In the genomic region with DNA sequence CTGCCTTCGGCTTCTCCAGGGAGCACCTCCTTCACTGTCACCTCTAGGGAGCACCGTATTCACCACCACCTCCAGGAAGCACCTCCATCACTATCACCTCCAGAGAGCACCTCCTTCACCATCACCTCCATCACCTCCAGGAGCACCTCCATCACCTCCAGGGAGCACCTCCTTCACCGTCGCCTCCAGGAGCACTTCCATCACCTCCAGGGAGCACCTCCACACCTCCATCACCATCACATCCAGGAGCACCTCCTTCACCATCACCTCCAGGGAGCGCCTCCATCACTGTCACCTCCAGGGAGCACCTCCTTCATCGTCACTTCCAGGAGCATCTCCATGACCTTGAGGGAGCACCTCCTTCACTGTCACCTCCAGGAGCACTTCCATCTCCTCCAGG, we compare ENCODE assay signal across 25 cellular contexts.
"Had no signal": no experiment of that assay in that cellular context is flagged by ENCODE, and none has a peak within 500 bp of the region (broad histone marks: within the 10 kb centered on the region; RNA-seq: fewer than 3 reads in every experiment).

No MANE protein-coding gene starts in this region.

- ATAC-seq: heart left ventricle; left lobe of liver; naive thymus-derived CD8-positive, alpha-beta T cell; sciatic nerve had no signal

- H3K4me1 Mint-ChIP-seq: activated naive CD8-positive, alpha-beta T cell treated with anti-CD3 and anti-CD28 coated beads, Interleukin-2, amount 10 ng/mL, durations not matched to agents 7 days and 5 days; endodermal cell; mesothelial cell of epicardium had no signal

- H3K79me2 ChIP-seq: parathyroid adenoma had no signal

- H3K36me3 Mint-ChIP-seq: activated naive CD8-positive, alpha-beta T cell treated with anti-CD3 and anti-CD28 coated beads, Interleukin-2, amount 10 ng/mL, durations not matched to agents 7 days and 5 days; mesothelial cell of epicardium; naive thymus-derived CD8-positive, alpha-beta T cell had no signal

- H3K4me3 ChIP-seq: heart left ventricle, lung, SJCRH30, smooth muscle cell, upper lobe of left lung had no signal

- DNase-seq: activated CD4-positive, alpha-beta memory T cell treated with anti-CD3 and anti-CD28 coated beads, Interleukin-2, amount 10 ng/mL, durations not matched to agents 7 days and 5 days; activated naive CD4-positive, alpha-beta T cell; activated naive CD8-positive, alpha-beta T cell treated with anti-CD3 and anti-CD28 coated beads, Interleukin-2, amount 10 ng/mL, durations not matched to agents 7 days and 5 days; amniotic stem cell; cerebellar nuclear complex; cortex of kidney; SJCRH30; stimulated activated CD4-positive, alpha-beta T cell treated with anti-CD3 and anti-CD28 coated beads, Interleukin-15, amount 100 ng/mL, for 24 hours; stimulated activated CD8-positive, alpha-beta memory T cell treated with anti-CD3 and anti-CD28 coated beads, Interleukin-4, amount 100 ng/mL, for 48 hours; stimulated activated naive CD4-positive, alpha-beta T cell treated with Interleukin-2 at 50 U/mL for 16 hours; T-helper 1 cell; T-helper 9 cell had no signal

- H3K27ac ChIP-seq: epithelial cell of prostate, heart left ventricle, neutrophil, parathyroid adenoma, SJCRH30, upper lobe of left lung had no signal

- H3K27me3 Mint-ChIP-seq: activated naive CD8-positive, alpha-beta T cell treated with anti-CD3 and anti-CD28 coated beads, Interleukin-2, amount 10 ng/mL, durations not matched to agents 7 days and 5 days had no signal

- H3K4me3 Mint-ChIP-seq: activated CD4-positive, alpha-beta memory T cell treated with anti-CD3 and anti-CD28 coated beads, Interleukin-2, amount 10 ng/mL, durations not matched to agents 7 days and 5 days; activated naive CD8-positive, alpha-beta T cell treated with anti-CD3 and anti-CD28 coated beads, Interleukin-2, amount 10 ng/mL, durations not matched to agents 7 days and 5 days; activated T-helper 1 cell treated with anti-CD3 and anti-CD28 coated beads, Interleukin-12 subunit alpha, Interleukin-12 subunit beta, Interleukin-2, Interleukin-4 antibody, amounts not matched to agents 30 ng/mL and 10 ng/mL and 1 ng/mL, durations not matched to agents 14 hours and 24 hours and 36 hours; endodermal cell; mesothelial cell of epicardium; naive thymus-derived CD8-positive, alpha-beta T cell had no signal

- H3K27me3 ChIP-seq: heart left ventricle, upper lobe of left lung had no signal

- H2AFZ ChIP-seq: parathyroid adenoma had no signal

- H3K36me3 ChIP-seq: heart left ventricle, neutrophil, SJCRH30, upper lobe of left lung had no signal

- H3K4me2 ChIP-seq: smooth muscle cell had no signal

- H3K27ac Mint-ChIP-seq: activated CD4-positive, alpha-beta memory T cell treated with anti-CD3 and anti-CD28 coated beads, Interleukin-2, amount 10 ng/mL, durations not matched to agents 7 days and 5 days; activated naive CD8-positive, alpha-beta T cell treated with anti-CD3 and anti-CD28 coated beads, Interleukin-2, amount 10 ng/mL, durations not matched to agents 7 days and 5 days; activated T-helper 1 cell treated with anti-CD3 and anti-CD28 coated beads, Interleukin-12 subunit alpha, Interleukin-12 subunit beta, Interleukin-2, Interleukin-4 antibody, amounts not matched to agents 30 ng/mL and 10 ng/mL and 1 ng/mL, durations not matched to agents 14 hours and 24 hours and 36 hours; endodermal cell; mesothelial cell of epicardium had no signal

- H3K4me1 ChIP-seq: heart left ventricle, parathyroid adenoma, SJCRH30, upper lobe of left lung had no signal

- H3K9me3 Mint-ChIP-seq: activated CD4-positive, alpha-beta memory T cell treated with anti-CD3 and anti-CD28 coated beads, Interleukin-2, amount 10 ng/mL, durations not matched to agents 7 days and 5 days; activated naive CD8-positive, alpha-beta T cell treated with anti-CD3 and anti-CD28 coated beads, Interleukin-2, amount 10 ng/mL, durations not matched to agents 7 days and 5 days; activated T-helper 1 cell treated with anti-CD3 and anti-CD28 coated beads, Interleukin-12 subunit alpha, Interleukin-12 subunit beta, Interleukin-2, Interleukin-4 antibody, amounts not matched to agents 30 ng/mL and 10 ng/mL and 1 ng/mL, durations not matched to agents 14 hours and 24 hours and 36 hours; naive thymus-derived CD8-positive, alpha-beta T cell had no signal

- H3K9ac ChIP-seq: parathyroid adenoma had no signal

- H3K9me3 ChIP-seq: heart left ventricle, neutrophil, SJCRH30, upper lobe of left lung had no signal
